In the genomic region with DNA sequence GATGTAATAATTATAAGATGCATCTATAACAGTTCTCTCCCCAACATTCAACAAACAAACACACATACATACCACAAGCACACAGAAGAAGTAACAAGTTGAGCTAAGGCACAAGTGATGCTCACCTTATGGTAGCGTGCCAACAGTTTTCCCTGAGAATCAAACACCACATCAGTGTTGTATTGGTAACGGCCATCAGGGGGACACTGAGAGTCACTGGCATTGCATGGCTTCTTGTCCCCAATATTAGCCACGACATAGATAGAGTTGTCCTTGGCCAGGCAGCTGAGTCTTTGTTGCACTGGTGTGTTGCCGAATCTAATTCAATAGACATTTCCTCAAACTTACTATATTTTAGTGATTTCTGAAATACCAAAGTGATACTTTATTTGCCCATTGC, we compare ENCODE assay signal across 1 cellular context.
TF ChIP-seq lines count a peak whose summit lies in the region.

No MANE protein-coding gene starts in this region.

TF ChIP-seq in WTC11, 78 proteins besides CTCF, POLR2A, EP300 and RAD21:
- TF ChIP-seq SMAD4 (CRISPR knock-in tag; IDR thresholded peaks at IDR 0.05) = no peak
